In genomic region chr11:118128821-118129474, GRCh38 we compare ENCODE assay signal across 21 cellular contexts. TPM values are rescaled to one million over a fixed set of nuclear protein-coding genes. Genes with fewer than 3 reads are reported as not detected.
DNase-seq lines count a peak whose midpoint lies in the region; ATAC-seq and TF ChIP-seq lines count a peak whose summit lies in the region.
"Had no signal": no experiment of that assay in that cellular context is flagged by ENCODE, and none has a peak within 500 bp of the region (broad histone marks: within the 10 kb centered on the region; RNA-seq: fewer than 3 reads in every experiment).

No MANE protein-coding gene starts in this region.

- H3K9me3 Mint-ChIP-seq in activated CD8-positive, alpha-beta T cell treated with anti-CD3 and anti-CD28 coated beads for 36 hours: no peaks in the 10 kb centered on the region
- H3K9me3 Mint-ChIP-seq: activated CD4-positive, alpha-beta T cell treated with anti-CD3 and anti-CD28 coated beads, Interleukin-2, amount 10 ng/mL, durations not matched to agents 7 days and 5 days; neural crest cell had no signal

- H3K4me3 Mint-ChIP-seq in activated CD8-positive, alpha-beta T cell treated with anti-CD3 and anti-CD28 coated beads for 36 hours: no peak overlapping the region
- H3K4me3 Mint-ChIP-seq: activated CD4-positive, alpha-beta T cell treated with anti-CD3 and anti-CD28 coated beads, Interleukin-2, amount 10 ng/mL, durations not matched to agents 7 days and 5 days; neural crest cell had no signal

- POLR2A ChIA-PET in activated CD8-positive, alpha-beta T cell treated with anti-CD3 and anti-CD28 coated beads for 36 hours (lab: Charles Lee): no interaction called here

- H3K4me1 Mint-ChIP-seq in activated CD8-positive, alpha-beta T cell treated with anti-CD3 and anti-CD28 coated beads for 36 hours (ENCODE audit: low read depth): no peaks in the 10 kb centered on the region
- H3K4me1 Mint-ChIP-seq: activated CD4-positive, alpha-beta T cell treated with anti-CD3 and anti-CD28 coated beads, Interleukin-2, amount 10 ng/mL, durations not matched to agents 7 days and 5 days; neural crest cell had no signal

- peak; percentile 79 for DNase-seq in CD1c-positive myeloid dendritic cell (ENCODE audit: extremely low spot score)
- peak; percentile 30 for DNase-seq in RPMI8226
- no peak for DNase-seq in left lobe of liver (ENCODE audit: low spot score)
- no peak for DNase-seq in cerebellar nuclear complex (lab: John Stamatoyannopoulos, UW)
- DNase-seq in stimulated activated CD4-positive, alpha-beta T cell treated with anti-CD3 and anti-CD28 coated beads, Interleukin-4, amount 100 ng/mL, for 24 hours: no peak
- no peak for DNase-seq in activated CD8-positive, alpha-beta T cell treated with anti-CD3 and anti-CD28 coated beads for 36 hours
- DNase-seq: activated CD4-positive, alpha-beta T cell treated with anti-CD3 and anti-CD28 coated beads, Interleukin-2, amount 10 ng/mL, durations not matched to agents 7 days and 5 days; activated CD8-positive, alpha-beta memory T cell treated with anti-CD3 and anti-CD28 coated beads, Interleukin-2, amount 50 U/mL, for 4 hours; activated effector memory CD4-positive, alpha-beta T cell treated with Interleukin-2 at 50 U/mL for 16 hours; DMS 273 treated with DMSO at 0.1 percent for 48 hours; GOT3; hippocampal formation; midbrain; NCI-H1105 treated with DMSO at 0.1 percent for 48 hours; NCI-H510A; stimulated activated CD8-positive, alpha-beta memory T cell treated with anti-CD3 and anti-CD28 coated beads, Interleukin-4, amount 100 ng/mL, for 48 hours; T-helper 1 cell had no signal

- TF ChIP-seq CTCF in activated CD8-positive, alpha-beta T cell treated with anti-CD3 and anti-CD28 coated beads for 36 hours (IDR thresholded peaks at IDR 0.05): no peak

- peaks cover 6% of the 10 kb centered on the region for H3K27me3 Mint-ChIP-seq in activated CD8-positive, alpha-beta T cell treated with anti-CD3 and anti-CD28 coated beads for 36 hours

- intact Hi-C loops in activated CD8-positive, alpha-beta T cell treated with anti-CD3 and anti-CD28 coated beads for 36 hours (cut with micrococcal nuclease): no loop called here

- no peak overlapping the region for H3K27ac Mint-ChIP-seq in activated CD8-positive, alpha-beta T cell treated with anti-CD3 and anti-CD28 coated beads for 36 hours
- H3K27ac Mint-ChIP-seq: activated CD4-positive, alpha-beta T cell treated with anti-CD3 and anti-CD28 coated beads, Interleukin-2, amount 10 ng/mL, durations not matched to agents 7 days and 5 days had no signal

- CTCF ChIA-PET in activated CD8-positive, alpha-beta T cell treated with anti-CD3 and anti-CD28 coated beads for 36 hours (lab: Charles Lee): interaction anchor here (0.8 to 0.9 kb wide), 2 partner anchors 43 to 182 kb away, joined by 3 read pairs; no protein-coding TSS in a partner anchor

- no peaks in the 10 kb centered on the region for H3K36me3 Mint-ChIP-seq in activated CD8-positive, alpha-beta T cell treated with anti-CD3 and anti-CD28 coated beads for 36 hours (ENCODE audit: low read depth)

- peak; percentile 21 for ATAC-seq in left lobe of liver
- ATAC-seq in activated CD8-positive, alpha-beta T cell treated with anti-CD3 and anti-CD28 coated beads for 36 hours: no peak

RNA-seq across cellular contexts. Expression of gene SCN4B, which starts 23.7 kb away (rescaled TPM):
- 0.20 TPM for total RNA-seq in left lobe of liver
- total RNA-seq in activated CD8-positive, alpha-beta T cell treated with anti-CD3 and anti-CD28 coated beads for 36 hours: 1 to 10 TPM in 1 of 2 experiments, under 1 TPM in 1; 0.72 to 1.1 TPM
- total RNA-seq: fibroblast of villous mesenchyme, G401 had no signal

RNA-seq across cellular contexts. Expression of gene SMIM35, which starts 42.2 kb away (rescaled TPM):
- total RNA-seq in left lobe of liver: 0.08 TPM
- under 1 TPM; 0.27 to 0.32 TPM for total RNA-seq in activated CD8-positive, alpha-beta T cell treated with anti-CD3 and anti-CD28 coated beads for 36 hours
- total RNA-seq: breast epithelium, fibroblast of villous mesenchyme, G401, neural crest cell had no signal

RNA-seq across cellular contexts. Expression of gene SCN2B, which starts 47.5 kb away (rescaled TPM):
- not detected for total RNA-seq in left lobe of liver
- total RNA-seq in activated CD8-positive, alpha-beta T cell treated with anti-CD3 and anti-CD28 coated beads for 36 hours: not detected
- total RNA-seq: activated CD4-positive, alpha-beta T cell treated with anti-CD3 and anti-CD28 coated beads, Interleukin-2, amount 10 ng/mL, durations not matched to agents 7 days and 5 days; fibroblast of villous mesenchyme had no signal

RNA-seq across cellular contexts. Expression of gene TMPRSS4, which starts 52.1 kb away (rescaled TPM):
- total RNA-seq in left lobe of liver: not detected
- total RNA-seq in activated CD8-positive, alpha-beta T cell treated with anti-CD3 and anti-CD28 coated beads for 36 hours: not detected
- total RNA-seq: activated CD4-positive, alpha-beta T cell treated with anti-CD3 and anti-CD28 coated beads, Interleukin-2, amount 10 ng/mL, durations not matched to agents 7 days and 5 days; fibroblast of villous mesenchyme; G401; neural crest cell had no signal

Comparison
In these comparisons a context has a peak if more than half of its experiments do, and no peak if none do; other contexts are left out.
1. DNase-seq: peak in CD1c-positive myeloid dendritic cell (single experiment) and RPMI8226 (single experiment); none in left lobe of liver (single experiment), cerebellar nuclear complex (0 of 2), stimulated activated CD4-positive, alpha-beta T cell treated with anti-CD3 and anti-CD28 coated beads, Interleukin-4, amount 100 ng/mL, for 24 hours (single experiment) and activated CD8-positive, alpha-beta T cell treated with anti-CD3 and anti-CD28 coated beads for 36 hours (single experiment).